In genomic region chr2:28594369-28595108, GRCh38 we compare ENCODE assay signal across 8 cellular contexts.
A peak's percentile ranks its signal among the peaks of the same experiment; 100 is the strongest.
DNase-seq lines count a peak whose midpoint lies in the region; ATAC-seq, FAIRE-seq and TF ChIP-seq lines count a peak whose summit lies in the region.

No MANE protein-coding gene starts in this region.

- intact Hi-C loops in CD8-positive, alpha-beta T cell (cut with DNase I, micrococcal nuclease): loop anchor here (1.0 to 5.0 kb wide), 5 partner anchors 27 to 276 kb away; partner anchors contain the start of gene TRMT61B (in 1 of the 2)
- intact Hi-C loops in Right ventricle myocardium inferior (cut with DNase I): loop anchor here (1.0 to 5.0 kb wide), 2 partner anchors 88 to 158 kb away; no protein-coding TSS in a partner anchor
- intact Hi-C loops in pancreas (cut with DNase I): loop anchor here in 2 of 3 donors (5.0 to 10.0 kb wide), 2 partner anchors 160 to 163 kb away; partner anchors contain the start of gene PPP1CB (in 1 of the 2)

- TF ChIP-seq CTCF in CD8-positive, alpha-beta T cell (IDR thresholded peaks at IDR 0.05): peak; percentile 84
- TF ChIP-seq CTCF in pancreas (IDR thresholded peaks at IDR 0.05): peak; percentile 74 to 82 (median 79)

- H3K4me1 ChIP-seq in CD8-positive, alpha-beta T cell (ENCODE audit: insufficient read depth, low read length): peaks cover 14% of the 10 kb centered on the region
- H3K4me1 ChIP-seq in pancreas (peaks cover 0 to 16% (median 4%) of the 10 kb centered on the region in 3 donors), thymus (ENCODE audit: control insufficient read depth, insufficient read depth, low read length) (peaks cover 20% of the 10 kb centered on the region)

- WGBS in pancreas, 2 donors: 8 to 11% methylated on average over 17 of the region's 17 CpGs
- 17% methylated on average over 17 of the region's 17 CpGs for WGBS in thymus

- POLR2A ChIA-PET in CD8-positive, alpha-beta T cell (lab: Charles Lee): interaction anchor here (0.7 to 2.4 kb wide), 8 partner anchors 21 to 391 kb away, joined by 3 to 22 read pairs (median 3); partner anchors contain the start of gene PPP1CB

- H3K27me3 Mint-ChIP-seq in CD8-positive, alpha-beta T cell (ENCODE audit: low read depth): peaks cover 7% of the 10 kb centered on the region
- peaks cover 4% of the 10 kb centered on the region for H3K27me3 Mint-ChIP-seq in activated naive CD8-positive, alpha-beta T cell treated with anti-CD3 and anti-CD28 coated beads for 36 hours

- peak overlapping the region; percentile 0 for H3K4me3 ChIP-seq in CD8-positive, alpha-beta T cell (ENCODE audit: low read depth, low read length)
- peak overlapping the region in 1 of 4 donors; percentile 13 for H3K4me3 ChIP-seq in pancreas
- H3K4me3 ChIP-seq in thymus (ENCODE audit: low read length): peak overlapping the region; percentile 18

- no peaks in the 10 kb centered on the region for H3K36me3 Mint-ChIP-seq in CD8-positive, alpha-beta T cell
- H3K36me3 Mint-ChIP-seq in activated naive CD8-positive, alpha-beta T cell treated with anti-CD3 and anti-CD28 coated beads for 36 hours: no peaks in the 10 kb centered on the region

- H3K9me3 ChIP-seq in CD8-positive, alpha-beta T cell (ENCODE audit: low read length): no peaks in the 10 kb centered on the region
- H3K9me3 ChIP-seq in pancreas: no peaks in the 10 kb centered on the region
- no peaks in the 10 kb centered on the region for H3K9me3 ChIP-seq in thymus (ENCODE audit: control insufficient read depth)

- CTCF ChIA-PET in CD8-positive, alpha-beta T cell (lab: Charles Lee): interaction anchor here (0.6 to 7.6 kb wide), 53 partner anchors 9 to 308 kb away, joined by 3 to 168 read pairs (median 6); partner anchors contain the start of gene PPP1CB

- H3K27ac Mint-ChIP-seq in CD8-positive, alpha-beta T cell: peak overlapping the region; percentile 81
- peak overlapping the region; percentile 76 for H3K27ac Mint-ChIP-seq in activated naive CD8-positive, alpha-beta T cell treated with anti-CD3 and anti-CD28 coated beads for 36 hours

- DNase-seq in CD8-positive, alpha-beta T cell: peak; percentile 72 to 93 (median 86)
- DNase-seq in NCI-H1417 treated with DMSO at 0.1 percent for 48 hours (lab: John Stamatoyannopoulos, UW) (peak; percentile 6), SKM-1 treated with dmso at 0.1 percent for 144 hours (lab: John Stamatoyannopoulos, UW; ENCODE audit: unreplicated experiment) (peak; percentile 87), Right ventricle myocardium inferior (ENCODE audit: missing footprints) (peak; percentile 94), pancreas (peak; percentile 85 to 97 (median 90))
- peak; percentile 77 for DNase-seq in activated naive CD8-positive, alpha-beta T cell treated with anti-CD3 and anti-CD28 coated beads for 36 hours

- FAIRE-seq in pancreas (lab: Jason Lieb, UNC): no peak

- H3K36me3 ChIP-seq in CD8-positive, alpha-beta T cell (ENCODE audit: insufficient read depth, low read length): no peaks in the 10 kb centered on the region
- H3K36me3 ChIP-seq in pancreas: no peaks in the 10 kb centered on the region
- no peaks in the 10 kb centered on the region for H3K36me3 ChIP-seq in thymus (ENCODE audit: control insufficient read depth, insufficient read depth)

- no peaks in the 10 kb centered on the region for H3K9me3 Mint-ChIP-seq in CD8-positive, alpha-beta T cell
- H3K9me3 Mint-ChIP-seq in activated naive CD8-positive, alpha-beta T cell treated with anti-CD3 and anti-CD28 coated beads for 36 hours: no peaks in the 10 kb centered on the region

- no peaks in the 10 kb centered on the region for H3K27me3 ChIP-seq in CD8-positive, alpha-beta T cell (ENCODE audit: insufficient read depth, low read length)
- H3K27me3 ChIP-seq in pancreas (no peaks in the 10 kb centered on the region), thymus (ENCODE audit: control insufficient read depth, insufficient read depth) (peaks cover 3% of the 10 kb centered on the region)

- peak; percentile 79 for ATAC-seq in CD8-positive, alpha-beta T cell
- ATAC-seq in GM21786 (IDR thresholded peaks at IDR 0.05; ENCODE audit: unreplicated experiment) (peak; percentile 85), Right ventricle myocardium inferior (peak; percentile 75), pancreas (peak; percentile 88 to 95 (median 94))

- H3K4me3 Mint-ChIP-seq in CD8-positive, alpha-beta T cell: peak overlapping the region; percentile 46
- peak overlapping the region; percentile 62 for H3K4me3 Mint-ChIP-seq in activated naive CD8-positive, alpha-beta T cell treated with anti-CD3 and anti-CD28 coated beads for 36 hours

- peak overlapping the region; percentile 44 for H3K27ac ChIP-seq in CD8-positive, alpha-beta T cell (ENCODE audit: low read depth, low read length)
- H3K27ac ChIP-seq in pancreas (peak overlapping the region; percentile 13 to 90 (median 83)), thymus (ENCODE audit: low read depth) (peak overlapping the region; percentile 82)

- H3K4me1 Mint-ChIP-seq in CD8-positive, alpha-beta T cell (ENCODE audit: low read depth): peaks cover 17% of the 10 kb centered on the region
- peaks cover 14% of the 10 kb centered on the region for H3K4me1 Mint-ChIP-seq in activated naive CD8-positive, alpha-beta T cell treated with anti-CD3 and anti-CD28 coated beads for 36 hours

Comparison
In these comparisons a context has a peak if more than half of its experiments do, and no peak if none do; other contexts are left out.
1. DNase-seq: peak in every context shown above with its lines; median percentile 94 in Right ventricle myocardium inferior; 90 in pancreas; 87 in SKM-1 treated with dmso at 0.1 percent for 144 hours; 86 in CD8-positive, alpha-beta T cell; 77 in activated naive CD8-positive, alpha-beta T cell treated with anti-CD3 and anti-CD28 coated beads for 36 hours; 6 in NCI-H1417 treated with DMSO at 0.1 percent for 48 hours.